Comparison of ENCODE assay signal across 9 cellular contexts in genomic region chr5:120388016-120388781, GRCh38.
DNase-seq lines count a peak whose midpoint lies in the region; ATAC-seq and TF ChIP-seq lines count a peak whose summit lies in the region.
"Had no signal": no experiment of that assay in that cellular context is flagged by ENCODE, and none has a peak within 500 bp of the region (broad histone marks: within the 10 kb centered on the region; RNA-seq: fewer than 3 reads in every experiment).

No MANE protein-coding gene starts in this region.

- CTCF ChIA-PET in HEK293T (lab: Yijun Ruan, JAX) = interaction anchor here (0.7 kb wide), 1 partner anchor 608 kb away, joined by 3 read pairs; no protein-coding TSS in a partner anchor

- no peak for TF ChIP-seq CTCF in left ventricle myocardium inferior (IDR thresholded peaks at IDR 0.05; ENCODE audit: borderline replicate concordance)

- in situ Hi-C loops in ACHN (cut with HindIII; ENCODE audit: low pct_ligation_motif_present, low pct_unique_long_range_greater_than_20kb, low sequenced_read_pairs) = no loop called here

- no peak overlapping the region for H3K4me3 ChIP-seq in left ventricle myocardium inferior
- H3K4me3 ChIP-seq: colonic mucosa had no signal

- POLR2A ChIA-PET in HEK293T (lab: Yijun Ruan, JAX) = no interaction called here

- H3K36me3 ChIP-seq in left ventricle myocardium inferior = no peaks in the 10 kb centered on the region
- H3K36me3 ChIP-seq: colonic mucosa had no signal

- intact Hi-C loops in left ventricle myocardium inferior (cut with micrococcal nuclease) (no loop called here), posterior cingulate gyrus (cut with DNase I) (no loop called here)

- ATAC-seq in HG02884 (IDR thresholded peaks at IDR 0.05; ENCODE audit: unreplicated experiment) (peak; percentile 69), SK-N-SH treated with all-trans-retinoic acid at 6 μM for 48 hours (peak; percentile 98)

- peak overlapping the region; percentile 69 for H3K27ac ChIP-seq in left ventricle myocardium inferior (replicated peaks)
- H3K27ac ChIP-seq: colonic mucosa had no signal

- peak; percentile 70 for DNase-seq in ACHN
- no peak for DNase-seq in left ventricle myocardium inferior
- no peak for DNase-seq in ureter (ENCODE audit: low spot score)
- DNase-seq in NCI-H345 (lab: John Stamatoyannopoulos, UW) = no peak
- DNase-seq in HEK293T (ENCODE audit: extremely low spot score) = no peak
- DNase-seq in posterior cingulate gyrus = no peak
- DNase-seq: colonic mucosa had no signal

- no peaks in the 10 kb centered on the region for H3K9me3 ChIP-seq in left ventricle myocardium inferior (replicated peaks)
- H3K9me3 ChIP-seq: colonic mucosa had no signal

- no peaks in the 10 kb centered on the region for H3K27me3 ChIP-seq in left ventricle myocardium inferior (ENCODE audit: low read depth)
- H3K27me3 ChIP-seq: colonic mucosa had no signal

- no peaks in the 10 kb centered on the region for H3K4me1 ChIP-seq in left ventricle myocardium inferior
- H3K4me1 ChIP-seq: colonic mucosa had no signal

TF ChIP-seq in SK-N-SH treated with all-trans-retinoic acid at 6 μM for 48 hours, 23 proteins besides CTCF, POLR2A, EP300 and RAD21:
- TF ChIP-seq ZNF8 (CRISPR knock-in tag; IDR thresholded peaks at IDR 0.05) = no peak
- peak; percentile 74 for TF ChIP-seq ISL1 (CRISPR knock-in tag; IDR thresholded peaks at IDR 0.05)
- TF ChIP-seq, protein P1, sequence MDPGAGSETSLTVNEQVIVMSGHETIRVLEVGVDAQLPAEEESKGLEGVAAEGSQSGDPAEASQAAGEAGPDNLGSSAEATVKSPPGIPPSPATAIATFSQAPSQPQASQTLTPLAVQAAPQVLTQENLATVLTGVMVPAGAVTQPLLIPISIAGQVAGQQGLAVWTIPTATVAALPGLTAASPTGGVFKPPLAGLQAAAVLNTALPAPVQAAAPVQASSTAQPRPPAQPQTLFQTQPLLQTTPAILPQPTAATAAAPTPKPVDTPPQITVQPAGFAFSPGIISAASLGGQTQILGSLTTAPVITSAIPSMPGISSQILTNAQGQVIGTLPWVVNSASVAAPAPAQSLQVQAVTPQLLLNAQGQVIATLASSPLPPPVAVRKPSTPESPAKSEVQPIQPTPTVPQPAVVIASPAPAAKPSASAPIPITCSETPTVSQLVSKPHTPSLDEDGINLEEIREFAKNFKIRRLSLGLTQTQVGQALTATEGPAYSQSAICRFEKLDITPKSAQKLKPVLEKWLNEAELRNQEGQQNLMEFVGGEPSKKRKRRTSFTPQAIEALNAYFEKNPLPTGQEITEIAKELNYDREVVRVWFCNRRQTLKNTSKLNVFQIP (CRISPR knock-in tag; IDR thresholded peaks at IDR 0.05; ENCODE audit: borderline replicate concordance, low read depth) = 0 out of 2 replicates have a peak, but pooled peaks have one; percentile 40
- peak; percentile 71; the same call in 1 of the 2 replicates for TF ChIP-seq ZC3H10 (CRISPR knock-in tag; IDR thresholded peaks at IDR 0.05)

TF ChIP-seq in HEK293T, 16 proteins besides CTCF, POLR2A, EP300 and RAD21:
- no peak for TF ChIP-seq PKNOX1 (IDR thresholded peaks at IDR 0.05)
